In the genomic region with DNA sequence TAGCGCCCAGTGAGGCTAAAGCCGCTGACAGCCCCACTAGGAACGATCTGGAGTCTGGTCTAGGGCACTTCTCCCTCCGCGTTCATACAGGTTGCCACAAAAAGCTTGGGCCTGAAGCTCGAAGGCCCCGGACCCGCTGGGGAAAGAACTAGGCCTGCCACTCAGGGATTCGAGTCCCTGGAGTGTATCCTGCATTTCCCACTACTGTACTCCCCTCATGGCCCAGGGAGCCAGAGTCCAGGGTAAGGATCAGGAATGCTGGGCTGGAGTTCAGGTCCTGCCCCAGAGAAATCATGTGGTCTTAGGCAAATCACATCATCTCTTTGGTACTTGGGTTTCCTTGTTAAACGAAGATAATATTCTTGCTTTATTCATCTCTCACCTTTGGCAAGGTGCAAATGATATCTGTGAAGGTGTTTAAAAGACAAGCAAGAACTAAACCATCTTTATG, we compare ENCODE assay signal across 8 cellular contexts. TPM values are rescaled to one million over a fixed set of nuclear protein-coding genes. Genes with fewer than 3 reads are reported as not detected.
DNase-seq lines count a peak whose midpoint lies in the region; ATAC-seq, FAIRE-seq and TF ChIP-seq lines count a peak whose summit lies in the region.

No MANE protein-coding gene starts in this region.

- peaks cover 5% of the 10 kb centered on the region for H3K36me3 Mint-ChIP-seq in activated naive CD8-positive, alpha-beta T cell

- H3K4me3 Mint-ChIP-seq in activated naive CD8-positive, alpha-beta T cell: peak overlapping the region; percentile 82

- H3K27me3 Mint-ChIP-seq in activated naive CD8-positive, alpha-beta T cell: no peaks in the 10 kb centered on the region

- ATAC-seq in heart left ventricle: no peak
- no peak for ATAC-seq in left ventricle myocardium superior
- no peak for ATAC-seq in HG02938 (IDR thresholded peaks at IDR 0.05; ENCODE audit: unreplicated experiment)

- H3K9ac ChIP-seq in kidney (ENCODE audit: low read length in 2 of 2): peak overlapping the region; percentile 38 to 68

- TF ChIP-seq CTCF in heart left ventricle (IDR thresholded peaks at IDR 0.05) (peak in 2 of 12 donors; percentile 23 to 35), kidney (IDR thresholded peaks at IDR 0.05; ENCODE audit: borderline replicate concordance, extremely low read depth, insufficient read depth) (peak; percentile 32)

- H3K9me3 ChIP-seq in heart left ventricle (no peaks in the 10 kb centered on the region), kidney (ENCODE audit: control insufficient read depth in 1 of 2, low read length in 2 of 2) (no peaks in the 10 kb centered on the region)

- no peaks in the 10 kb centered on the region for H3K9me3 Mint-ChIP-seq in activated naive CD8-positive, alpha-beta T cell (ENCODE audit: low read depth)

- TF ChIP-seq POLR2A in heart left ventricle (IDR thresholded peaks at IDR 0.05): no peak

- peaks cover 25% of the 10 kb centered on the region for H3K4me1 Mint-ChIP-seq in activated naive CD8-positive, alpha-beta T cell (ENCODE audit: low read depth)

- peak overlapping the region; percentile 96 to 99 (median 99) for H3K27ac ChIP-seq in heart left ventricle
- H3K27ac ChIP-seq in kidney (ENCODE audit: low read depth in 2 of 2, low read length in 2 of 2): peak overlapping the region; percentile 92 to 99
- peak overlapping the region; percentile 96 for H3K27ac ChIP-seq in temporal lobe (ENCODE audit: low read depth, low read length)

- H3K4me3 ChIP-seq in heart left ventricle: peak overlapping the region; percentile 65 to 97 (median 84)
- peak overlapping the region; percentile 29 to 81 for H3K4me3 ChIP-seq in kidney (ENCODE audit: low read length in 2 of 2)

- peaks cover 3 to 63% (median 25%) of the 10 kb centered on the region in 12 donors for H3K4me1 ChIP-seq in heart left ventricle
- H3K4me1 ChIP-seq in kidney (ENCODE audit: control insufficient read depth in 1 of 2, insufficient read depth in 1 of 2, low read depth in 1 of 2, low read length in 2 of 2): peaks cover 14 to 21% of the 10 kb centered on the region in 2 donors

- H3K27me3 ChIP-seq in heart left ventricle: no peaks in the 10 kb centered on the region

- intact Hi-C loops in heart left ventricle (cut with DNase I): loop anchor here (1.0 to 10.0 kb wide), 24 partner anchors 95 to 401 kb away; no protein-coding TSS in a partner anchor
- intact Hi-C loops in left ventricle myocardium superior (cut with micrococcal nuclease): loop anchor here (10.0 kb wide), 4 partner anchors 93 to 373 kb away; no protein-coding TSS in a partner anchor
- intact Hi-C loops in kidney (cut with DNase I): loop anchor here (5.0 to 10.0 kb wide), 2 partner anchors 206 to 273 kb away; no protein-coding TSS in a partner anchor

- peaks cover 0 to 51% (median 31%) of the 10 kb centered on the region in 9 donors for H3K36me3 ChIP-seq in heart left ventricle
- peaks cover 6 to 19% of the 10 kb centered on the region in 2 donors for H3K36me3 ChIP-seq in kidney (ENCODE audit: control insufficient read depth in 1 of 2, insufficient read depth in 2 of 2, low read length in 2 of 2)

- peak in 1 of 5 donors; percentile 54 for DNase-seq in heart left ventricle
- no peak for DNase-seq in left ventricle myocardium superior
- DNase-seq in kidney: no peak
- no peak for DNase-seq in COR-L47 (lab: John Stamatoyannopoulos, UW)
- DNase-seq in iPS-NIHi7 (ENCODE audit: extremely low spot score): no peak

- WGBS in heart left ventricle, 4 donors: 2 to 3% (median 2%) methylated on average over 5 to 10 of the region's 10 CpGs

- peak overlapping the region; percentile 92 for H3K27ac Mint-ChIP-seq in activated naive CD8-positive, alpha-beta T cell

- FAIRE-seq in kidney (lab: Jason Lieb, UNC): no peak

RNA-seq across cellular contexts. Expression of a gene that starts 1.4 kb away (rescaled TPM):
- total RNA-seq in heart left ventricle (10 to 100 TPM; 28.8 to 94.4 (median 44.9) TPM), left ventricle myocardium superior (55.0 TPM), kidney (247 TPM), temporal lobe (9.6 TPM)
- polyA plus RNA-seq in heart left ventricle (10 to 100 TPM; 29.2 to 29.5 TPM), kidney (ENCODE audit: insufficient read depth, low read depth, low replicate concordance) (35.4 TPM)
